Comparison of ENCODE assay signal across 1 cellular context in genomic region chr2:121075006-121075545, GRCh38.
TF ChIP-seq lines count a peak whose summit lies in the region.

No MANE protein-coding gene starts in this region.

TF ChIP-seq in HEK293, 187 proteins besides CTCF, POLR2A, EP300 and RAD21 (continued from another document):
- TF ChIP-seq ZBTB26 (tag by site-specific recombination; optimal IDR thresholded peaks at IDR 0.05) (no peak), ZEB2 (tag by site-specific recombination; IDR thresholded peaks at IDR 0.05) (peak; percentile 37; the same call in 1 of the 2 replicates), HOXD13 (CRISPR knock-in tag; IDR thresholded peaks at IDR 0.05; ENCODE audit: borderline replicate concordance) (no peak), ZNF768 (tag by site-specific recombination; IDR thresholded peaks at IDR 0.05) (no peak), ZBTB44 (tag by site-specific recombination; IDR thresholded peaks at IDR 0.05) (no peak), PATZ1 (tag by site-specific recombination; IDR thresholded peaks at IDR 0.05) (peak; percentile 78), ZNF555 (tag by site-specific recombination; conservative IDR thresholded peaks at IDR 0.05) (no peak), PRDM4 (tag by site-specific recombination; IDR thresholded peaks at IDR 0.05) (0 out of 2 replicates have a peak, but pooled peaks have one; percentile 17), ZNF138 (tag by site-specific recombination; IDR thresholded peaks at IDR 0.05; ENCODE audit: borderline replicate concordance) (no peak), ZNF670 (tag by site-specific recombination; IDR thresholded peaks at IDR 0.05; ENCODE audit: low read depth) (no peak), SP7 (tag by site-specific recombination; IDR thresholded peaks at IDR 0.05) (peak; percentile 62; the same call in 1 of the 2 replicates), ZNF416 (tag by site-specific recombination; IDR thresholded peaks at IDR 0.05) (no peak), ZNF157 (tag by site-specific recombination; IDR thresholded peaks at IDR 0.05) (no peak), ZSCAN30 (tag by site-specific recombination; IDR thresholded peaks at IDR 0.05) (peak; percentile 78; the same call in 1 of the 2 replicates), ZNF514 (tag by site-specific recombination; IDR thresholded peaks at IDR 0.05) (no peak), TCF7L2 (IDR thresholded peaks at IDR 0.05; ENCODE audit: borderline replicate concordance, low read depth, low read length) (peak; percentile 91), ZNF280D (tag by site-specific recombination; IDR thresholded peaks at IDR 0.05) (no peak), ZNF140 (tag by site-specific recombination; IDR thresholded peaks at IDR 0.05) (no peak), ZNF449 (tag by site-specific recombination; IDR thresholded peaks at IDR 0.05) (no peak), KLF10 (tag by site-specific recombination; IDR thresholded peaks at IDR 0.05) (peak; percentile 62), ZSCAN23 (tag by site-specific recombination; IDR thresholded peaks at IDR 0.05) (no peak), ZNF112 (tag by site-specific recombination; IDR thresholded peaks at IDR 0.05) (no peak), SCRT1 (tag by site-specific recombination; IDR thresholded peaks at IDR 0.05; ENCODE audit: borderline replicate concordance) (no peak), GLIS1 (tag by site-specific recombination; IDR thresholded peaks at IDR 0.05) (0 out of 2 replicates have a peak, but pooled peaks have one; percentile 20), ZSCAN16 (tag by site-specific recombination; IDR thresholded peaks at IDR 0.05) (no peak), KLF16 (tag by site-specific recombination; IDR thresholded peaks at IDR 0.05) (no peak), ZFHX2 (tag by site-specific recombination; conservative IDR thresholded peaks at IDR 0.05) (no peak), TSHZ1 (tag by site-specific recombination; IDR thresholded peaks at IDR 0.05; ENCODE audit: borderline replicate concordance) (peak; percentile 77; the same call in 1 of the 2 replicates), ZNF394 (tag by site-specific recombination; IDR thresholded peaks at IDR 0.05; ENCODE audit: borderline replicate concordance) (peak; percentile 75), ZNF324 (tag by site-specific recombination; IDR thresholded peaks at IDR 0.05) (no peak), FEZF1 (tag by site-specific recombination; IDR thresholded peaks at IDR 0.05) (peak; percentile 49), ZNF623 (tag by site-specific recombination; IDR thresholded peaks at IDR 0.05) (no peak), ZNF24 (tag by site-specific recombination; IDR thresholded peaks at IDR 0.05) (peak; percentile 61; the same call in 1 of the 2 replicates), ZNF18 (tag by site-specific recombination; IDR thresholded peaks at IDR 0.05) (0 out of 2 replicates have a peak, but pooled peaks have one; percentile 28), IKZF3 (tag by site-specific recombination; IDR thresholded peaks at IDR 0.05) (peak; percentile 71)
